ENCODE assay signal across 8 cellular contexts in genomic region chr16:4183258-4184037, GRCh38. TPM values are rescaled to one million over a fixed set of nuclear protein-coding genes. Genes with fewer than 3 reads are reported as not detected.
DNase-seq lines count a peak whose midpoint lies in the region; ATAC-seq, FAIRE-seq and TF ChIP-seq lines count a peak whose summit lies in the region.

No MANE protein-coding gene starts in this region.

- TF ChIP-seq CTCF in D721Med (IDR thresholded peaks at IDR 0.05; ENCODE audit: insufficient read depth, missing control alignments), result no peak

- no peak for FAIRE-seq in D721Med (lab: Jason Lieb, UNC)

- no peaks in the 10 kb centered on the region for H3K36me3 ChIP-seq in muscle layer of colon (ENCODE audit: insufficient read depth, low read length)

- H3K9me3 Mint-ChIP-seq in activated T-cell treated with anti-CD3 and anti-CD28 coated beads, Interleukin-2, amount 50 U/mL, for 4 hours, result no peaks in the 10 kb centered on the region

- H3K4me1 ChIP-seq in muscle layer of colon (ENCODE audit: insufficient read depth, low read length), result no peaks in the 10 kb centered on the region

- H3K9me3 ChIP-seq in muscle layer of colon (ENCODE audit: low read length), result no peaks in the 10 kb centered on the region

- peak; percentile 95 for DNase-seq in D721Med (ENCODE audit: insufficient read length, low spot score)
- peak; percentile 96 for DNase-seq in HuH-7 (ENCODE audit: low spot score)
- DNase-seq in OCI-M2 (lab: John Stamatoyannopoulos, UW; ENCODE audit: unreplicated experiment), result peak; percentile 53
- peak; percentile 84 for DNase-seq in activated T-cell treated with anti-CD3 and anti-CD28 coated beads, Interleukin-2, amount 50 U/mL, for 4 hours
- peak; percentile 67 to 75 for DNase-seq in stimulated activated CD8-positive, alpha-beta memory T cell treated with anti-CD3 and anti-CD28 coated beads, Interleukin-7, amount 100 ng/mL, for 1 hour (ENCODE audit: low read depth in 2 of 2)

- peak overlapping the region; percentile 96 for H3K27ac ChIP-seq in muscle layer of colon (ENCODE audit: low read depth, low read length)

- peak overlapping the region; percentile 63 for H3K9ac ChIP-seq in muscle layer of colon (ENCODE audit: low read length)

- peak overlapping the region; percentile 82 for H3K4me3 Mint-ChIP-seq in activated T-cell treated with anti-CD3 and anti-CD28 coated beads, Interleukin-2, amount 50 U/mL, for 4 hours

- ATAC-seq in GM21515 (IDR thresholded peaks at IDR 0.05; ENCODE audit: unreplicated experiment) (peak; percentile 79), esophagus mucosa (peak; percentile 94)
- peak; percentile 91 to 94 for ATAC-seq in activated T-cell treated with anti-CD3 and anti-CD28 coated beads, Interleukin-2, amount 50 U/mL, for 4 hours

- H3K4me1 Mint-ChIP-seq in activated T-cell treated with anti-CD3 and anti-CD28 coated beads, Interleukin-2, amount 50 U/mL, for 4 hours (ENCODE audit: low read depth), result peaks cover 3% of the 10 kb centered on the region

- no peaks in the 10 kb centered on the region for H3K27me3 Mint-ChIP-seq in activated T-cell treated with anti-CD3 and anti-CD28 coated beads, Interleukin-2, amount 50 U/mL, for 4 hours (ENCODE audit: low read depth)

- no peaks in the 10 kb centered on the region for H3K27me3 ChIP-seq in muscle layer of colon (ENCODE audit: control insufficient read depth in 1 of 2, insufficient read depth in 2 of 2, low read length in 2 of 2)

- H3K36me3 Mint-ChIP-seq in activated T-cell treated with anti-CD3 and anti-CD28 coated beads, Interleukin-2, amount 50 U/mL, for 4 hours (ENCODE audit: insufficient read depth), result no peaks in the 10 kb centered on the region

- H3K4me3 ChIP-seq in muscle layer of colon (ENCODE audit: low read depth in 1 of 2, low read length in 2 of 2), result peak overlapping the region; percentile 70 to 79

RNA-seq across cellular contexts. Expression of gene SRL, which starts 58.4 kb away (rescaled TPM):
- under 1 TPM in 1 of 3 donors, not detected in 2; 0.05 TPM for total RNA-seq in activated T-cell treated with anti-CD3 and anti-CD28 coated beads, Interleukin-2, amount 50 U/mL, for 4 hours
- total RNA-seq in esophagus mucosa, result 0.16 TPM

Comparison
In these comparisons a context has a peak if more than half of its experiments do, and no peak if none do; other contexts are left out.
1. Peak in every context shown above with its lines: DNase-seq, ATAC-seq, H3K4me3 ChIP-seq and H3K27ac ChIP-seq.